In the genomic region with DNA sequence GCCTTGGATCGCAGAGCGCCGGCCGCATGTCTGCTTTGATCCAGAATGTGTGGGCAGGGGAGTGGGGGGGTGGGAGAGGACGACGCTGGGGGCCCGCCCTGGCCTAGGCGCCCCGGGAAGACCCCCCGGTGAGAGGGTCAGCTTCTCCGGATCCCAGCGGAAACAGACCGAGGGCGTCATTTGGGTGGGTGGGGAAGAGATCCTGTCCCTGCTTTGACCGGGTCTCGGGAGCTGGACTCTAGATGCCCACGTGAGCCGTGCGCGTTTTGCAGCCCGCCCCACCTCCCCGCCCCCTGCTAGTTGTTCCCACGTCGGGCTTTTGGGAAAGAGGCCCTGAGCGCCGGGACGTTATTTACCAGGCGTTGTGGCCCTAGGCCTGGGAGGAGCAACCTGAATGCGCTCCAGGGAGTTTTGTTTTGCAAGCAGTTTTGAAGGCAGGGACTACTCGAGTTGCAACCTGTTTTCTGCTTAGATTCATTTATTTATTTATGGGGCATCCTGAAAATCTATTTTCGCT, we compare ENCODE assay signal across 8 cellular contexts. TPM values are rescaled to one million over a fixed set of nuclear protein-coding genes. Genes with fewer than 3 reads are reported as not detected.
DNase-seq lines count a peak whose midpoint lies in the region; TF ChIP-seq lines count a peak whose summit lies in the region.

No MANE protein-coding gene starts in this region.

- peak overlapping the region; percentile 94 for H3K4me2 ChIP-seq in mammary epithelial cell (ENCODE audit: insufficient read depth, low read depth, low read length)

- CTCF ChIA-PET in CD8-positive, alpha-beta memory T cell (lab: Charles Lee): no interaction called here
- CTCF ChIA-PET in mammary epithelial cell (lab: Charles Lee; ENCODE audit: low non-redundant PET): interaction anchor here (0.6 to 0.8 kb wide), 2 partner anchors 11 to 118 kb away, joined by 4 read pairs; no protein-coding TSS in a partner anchor

- H3K36me3 Mint-ChIP-seq in CD8-positive, alpha-beta memory T cell: no peaks in the 10 kb centered on the region

- no peak overlapping the region for H3K4me3 ChIP-seq in CD8-positive, alpha-beta memory T cell (ENCODE audit: low read length)
- peak overlapping the region; percentile 85 for H3K4me3 ChIP-seq in LNCaP clone FGC (ENCODE audit: low read depth, low read length)
- peak overlapping the region; percentile 92 to 99 (median 98) for H3K4me3 ChIP-seq in mammary epithelial cell (replicated peaks in 1 of 3; ENCODE audit: insufficient read depth in 1 of 3, low read depth in 2 of 3, low read length in 3 of 3)
- peak overlapping the region; percentile 69 for H3K4me3 ChIP-seq in kidney epithelial cell (ENCODE audit: low read depth, low read length)
- peak overlapping the region in 4 of 5 donors; percentile 66 to 71 (median 68) for H3K4me3 ChIP-seq in subcutaneous abdominal adipose tissue (ENCODE audit: low read depth in 1 of 5, low read length in 5 of 5)

- no TSS peak for BruUV-seq in mammary epithelial cell (replicated peaks; lab: Mats Ljungman, UMichigan)

- H3K9ac ChIP-seq in mammary epithelial cell (ENCODE audit: insufficient read depth, low read length): peak overlapping the region; percentile 98
- peak overlapping the region in 1 of 5 donors; percentile 35 for H3K9ac ChIP-seq in subcutaneous abdominal adipose tissue (ENCODE audit: low read length in 5 of 5)

- in situ Hi-C loops in mammary epithelial cell (cut with MboI; ENCODE audit: low sequenced_read_pairs in 2 of 2): loop anchor here in 1 of 2 donors (5.0 kb wide), 1 partner anchor 36 kb away; no protein-coding TSS in a partner anchor

- intact Hi-C loops in mammary epithelial cell (cut with micrococcal nuclease): loop anchor here (1.0 to 2.0 kb wide), 3 partner anchors 10 to 62 kb away; no protein-coding TSS in a partner anchor

- H3K79me2 ChIP-seq in mammary epithelial cell (ENCODE audit: insufficient read depth, low read length): peaks cover 65% of the 10 kb centered on the region

- no peak overlapping the region for H3K27ac ChIP-seq in CD8-positive, alpha-beta memory T cell (ENCODE audit: low read depth, low read length)
- peak overlapping the region; percentile 92 for H3K27ac ChIP-seq in mammary epithelial cell (ENCODE audit: insufficient read depth, low read depth, low read length)
- no peak overlapping the region for H3K27ac ChIP-seq in subcutaneous abdominal adipose tissue (ENCODE audit: low read depth, low read length)

- POLR2A ChIA-PET in CD8-positive, alpha-beta memory T cell (lab: Charles Lee): no interaction called here

- H3K27ac Mint-ChIP-seq in CD8-positive, alpha-beta memory T cell: no peak overlapping the region

- TF ChIP-seq CTCF in LNCaP clone FGC (IDR thresholded peaks at IDR 0.05; ENCODE audit: control insufficient read depth, extremely low read depth, insufficient read depth) (no peak), mammary epithelial cell (conservative IDR thresholded peaks at IDR 0.05 in 1 of 2, IDR thresholded peaks at IDR 0.05 in 1 of 2; ENCODE audit: extremely low read depth in 1 of 2, insufficient read depth in 1 of 2, low read depth in 1 of 2, low read length in 2 of 2) (no peak), kidney epithelial cell (IDR thresholded peaks at IDR 0.05; ENCODE audit: insufficient read depth, low read length, poor library complexity, severe bottlenecking) (no peak)

- no peaks in the 10 kb centered on the region for H3K4me1 ChIP-seq in CD8-positive, alpha-beta memory T cell (ENCODE audit: insufficient read depth, low read length)
- H3K4me1 ChIP-seq in mammary epithelial cell (ENCODE audit: insufficient read depth, low read length) (peaks cover 34% of the 10 kb centered on the region), subcutaneous abdominal adipose tissue (ENCODE audit: control insufficient read depth in 5 of 5, insufficient read depth in 5 of 5, low read length in 5 of 5) (peaks cover 0 to 24% (median 22%) of the 10 kb centered on the region in 5 donors)

- no peaks in the 10 kb centered on the region for H3K36me3 ChIP-seq in CD8-positive, alpha-beta memory T cell (ENCODE audit: insufficient read depth, low read length)
- H3K36me3 ChIP-seq in mammary epithelial cell (ENCODE audit: insufficient read depth, low read length) (no peaks in the 10 kb centered on the region), kidney epithelial cell (ENCODE audit: control insufficient read depth, insufficient read depth, low read length) (no peaks in the 10 kb centered on the region), subcutaneous abdominal adipose tissue (ENCODE audit: control insufficient read depth in 5 of 5, insufficient read depth in 5 of 5, low read length in 5 of 5) (no peaks in the 10 kb centered on the region)

- no peaks in the 10 kb centered on the region for H4K20me1 ChIP-seq in mammary epithelial cell (ENCODE audit: insufficient read depth, low read length)

- peaks cover 51 to 81% of the 10 kb centered on the region in 2 donors for H3K27me3 Mint-ChIP-seq in CD8-positive, alpha-beta memory T cell

- dilution Hi-C loops in mammary epithelial cell (cut with HindIII; ENCODE audit: low sequenced_read_pairs): no loop called here

- no peaks in the 10 kb centered on the region for H3K9me3 Mint-ChIP-seq in CD8-positive, alpha-beta memory T cell

- H2AFZ ChIP-seq in mammary epithelial cell (ENCODE audit: low read depth, low read length): no peak overlapping the region

- H3K9me3 ChIP-seq in CD8-positive, alpha-beta memory T cell (ENCODE audit: low read length): no peaks in the 10 kb centered on the region
- H3K9me3 ChIP-seq in mammary epithelial cell (replicated peaks; ENCODE audit: insufficient read depth, low read length): no peaks in the 10 kb centered on the region
- H3K9me3 ChIP-seq in subcutaneous abdominal adipose tissue (ENCODE audit: control insufficient read depth in 5 of 5, low read length in 5 of 5): no peaks in the 10 kb centered on the region

- DNase-seq in CD8-positive, alpha-beta memory T cell: no peak
- DNase-seq in LNCaP clone FGC (ENCODE audit: low read depth) (peak; percentile 84), mammary epithelial cell (peak; percentile 88), kidney epithelial cell (ENCODE audit: low read depth) (no peak), NCI-H1436 treated with DMSO at 0.1 percent for 48 hours (lab: John Stamatoyannopoulos, UW) (no peak), NOMO-1 treated with DMSO at 0.1 percent for 48 hours (lab: John Stamatoyannopoulos, UW; ENCODE audit: unreplicated experiment) (no peak)
- no peak for DNase-seq in activated naive CD4-positive, alpha-beta T cell treated with anti-CD3 and anti-CD28 coated beads, Interleukin-2, amount 50 U/mL, for 16 hours

- H3K4me1 Mint-ChIP-seq in CD8-positive, alpha-beta memory T cell: peaks cover 8 to 22% (median 14%) of the 10 kb centered on the region in 3 donors

- H3K4me3 Mint-ChIP-seq in CD8-positive, alpha-beta memory T cell: peak overlapping the region in 5 of 7 donors; percentile 32 to 71 (median 59)

- 0% methylated on average over 4 of the region's 31 CpGs for WGBS in mammary epithelial cell (ENCODE audit: low coverage, missing lambda C conversion rate)

- H3K27me3 ChIP-seq in CD8-positive, alpha-beta memory T cell (ENCODE audit: insufficient read depth, low read length, poor library complexity, severe bottlenecking): peaks cover 30% of the 10 kb centered on the region
- H3K27me3 ChIP-seq in mammary epithelial cell (ENCODE audit: insufficient read depth, low read length): no peaks in the 10 kb centered on the region
- no peaks in the 10 kb centered on the region for H3K27me3 ChIP-seq in kidney epithelial cell (ENCODE audit: control insufficient read depth, insufficient read depth, low read length)
- peaks cover 22 to 65% (median 33%) of the 10 kb centered on the region in 5 donors for H3K27me3 ChIP-seq in subcutaneous abdominal adipose tissue (ENCODE audit: control insufficient read depth in 5 of 5, insufficient read depth in 4 of 5, low read length in 5 of 5)

RNA-seq across cellular contexts. Expression of a gene that starts 1.5 kb away (rescaled TPM):
- under 1 TPM in 1 of 2 experiments, not detected in 1; 0.04 TPM for total RNA-seq in CD8-positive, alpha-beta memory T cell
- 0.08 TPM for polyA plus RNA-seq in CD8-positive, alpha-beta memory T cell
- 100 to 1,000 TPM; 397 to 468 TPM for total RNA-seq in mammary epithelial cell
- 93.5 TPM for polyA plus RNA-seq in mammary epithelial cell
- 473 TPM for polyA minus RNA-seq in mammary epithelial cell
- 216 and 220 TPM in 2 replicates for total RNA-seq in kidney epithelial cell

RNA-seq across cellular contexts. Expression of a gene that starts 47.1 kb away (rescaled TPM):
- 10 to 100 TPM; 14.6 to 15.0 TPM for total RNA-seq in CD8-positive, alpha-beta memory T cell
- polyA plus RNA-seq in CD8-positive, alpha-beta memory T cell: 11.2 TPM
- total RNA-seq in mammary epithelial cell: 10 to 100 TPM in 1 of 2 donors, 1 to 10 TPM in 1; 8.8 to 11.7 TPM
- polyA plus RNA-seq in mammary epithelial cell: 5.6 TPM
- 0.47 TPM for polyA minus RNA-seq in mammary epithelial cell
- total RNA-seq in kidney epithelial cell: 6.4 and 8.9 TPM in 2 replicates

Comparison
In these comparisons a context has a peak if more than half of its experiments do, and no peak if none do; other contexts are left out.
1. DNase-seq: peak in LNCaP clone FGC (single experiment) and mammary epithelial cell (single experiment); none in CD8-positive, alpha-beta memory T cell (0 of 5), kidney epithelial cell (single experiment), activated naive CD4-positive, alpha-beta T cell treated with anti-CD3 and anti-CD28 coated beads, Interleukin-2, amount 50 U/mL, for 16 hours (single experiment), NCI-H1436 treated with DMSO at 0.1 percent for 48 hours (single experiment) and NOMO-1 treated with DMSO at 0.1 percent for 48 hours (single experiment).
2. RNA of a gene that starts 1.5 kb away (total RNA-seq): 397 to 468 TPM in mammary epithelial cell and 216 to 220 TPM in kidney epithelial cell; 0.04 TPM in CD8-positive, alpha-beta memory T cell; every median in the first group is over 100 times any median in the second.